In genomic region chr10:71260622-71261325, GRCh38 we compare ENCODE assay signal across 9 cellular contexts. TPM values are rescaled to one million over a fixed set of nuclear protein-coding genes. Genes with fewer than 3 reads are reported as not detected.
DNase-seq lines count a peak whose midpoint lies in the region; ATAC-seq and TF ChIP-seq lines count a peak whose summit lies in the region.
"Had no signal": no experiment of that assay in that cellular context is flagged by ENCODE, and none has a peak within 500 bp of the region (broad histone marks: within the 10 kb centered on the region; RNA-seq: fewer than 3 reads in every experiment).

No MANE protein-coding gene starts in this region.

- TF ChIP-seq CTCF in HEK293 (tag by site-specific recombination; IDR thresholded peaks at IDR 0.05) (no peak), MCF 10A (IDR thresholded peaks at IDR 0.05; ENCODE audit: unreplicated experiment) (no peak), lower leg skin (IDR thresholded peaks at IDR 0.05) (no peak)

- peaks cover 6% of the 10 kb centered on the region for H3K4me1 ChIP-seq in HEK293 (ENCODE audit: control insufficient read depth, insufficient read depth, low read length)

- POLR2A ChIA-PET in HEK293 (lab: Yijun Ruan, JAX): no interaction called here
- POLR2A ChIA-PET in MCF 10A (lab: Yijun Ruan, JAX): interaction anchor here (0.8 to 8.7 kb wide), 8 partner anchors 9 to 52 kb away, joined by 3 to 123 read pairs (median 8); partner anchors contain the start of gene UNC5B

- no peaks in the 10 kb centered on the region for H3K9me3 ChIP-seq in HEK293 (ENCODE audit: control insufficient read depth, insufficient read depth, low read depth, low read length)

- peak overlapping the region; percentile 90 for H3K27ac Mint-ChIP-seq in MCF 10A (ENCODE audit: low read depth, unreplicated experiment)

- no peaks in the 10 kb centered on the region for H3K9me3 Mint-ChIP-seq in MCF 10A (ENCODE audit: unreplicated experiment)
- H3K9me3 Mint-ChIP-seq: activated T-cell treated with anti-CD3 and anti-CD28 coated beads, Interleukin-2, amount 50 U/mL, for 4 hours had no signal

- H3K4me3 ChIP-seq in HEK293 (ENCODE audit: low read depth, low read length): no peak overlapping the region
- H3K4me3 ChIP-seq in lower leg skin (ENCODE audit: low read depth, poor library complexity, severe bottlenecking): no peak overlapping the region

- no peak for TF ChIP-seq POLR2A in lower leg skin (IDR thresholded peaks at IDR 0.05)

- H3K4me1 Mint-ChIP-seq in MCF 10A (ENCODE audit: insufficient read depth, unreplicated experiment): peaks cover 46% of the 10 kb centered on the region

- intact Hi-C loops in MCF 10A (cut with micrococcal nuclease) (loop anchor here (2.0 kb wide), 1 partner anchor 16 kb away; no protein-coding TSS in a partner anchor), lower leg skin (cut with DNase I; ENCODE audit: low total_unique reads) (no loop called here)

- ATAC-seq in HG03159 (IDR thresholded peaks at IDR 0.05; ENCODE audit: unreplicated experiment): no peak
- ATAC-seq in GM18498 (IDR thresholded peaks at IDR 0.05; ENCODE audit: unreplicated experiment): no peak
- ATAC-seq: activated T-cell treated with anti-CD3 and anti-CD28 coated beads, Interleukin-2, amount 50 U/mL, for 4 hours had no signal

- CTCF ChIA-PET in HEK293 (lab: Yijun Ruan, JAX) (interaction anchor here (2.5 kb wide), 1 partner anchor 10 kb away, joined by 13 read pairs; no protein-coding TSS in a partner anchor), MCF 10A (lab: Yijun Ruan, JAX) (interaction anchor here (0.7 to 3.5 kb wide), 7 partner anchors 14 to 358 kb away, joined by 3 to 22 read pairs (median 4); no protein-coding TSS in a partner anchor)

- no peak overlapping the region for H3K27ac ChIP-seq in HEK293 (ENCODE audit: extremely low read depth, low read depth, low read length)

- BruUV-seq in MCF 10A (replicated peaks; lab: Mats Ljungman, UMichigan): TSS peak; percentile 16

- H3K36me3 ChIP-seq in HEK293 (ENCODE audit: control insufficient read depth in 2 of 2, insufficient read depth in 1 of 2, low read length in 2 of 2): peaks cover 0 to 15% of the 10 kb centered on the region in 2 experiments; a peak in 1 of 3 replicates

- H3K36me3 Mint-ChIP-seq in MCF 10A (ENCODE audit: insufficient read depth, unreplicated experiment): no peaks in the 10 kb centered on the region

- WGBS in lower leg skin, 2 donors: 54 to 59% methylated on average over 12 to 13 of the region's 13 CpGs

- H3K27me3 Mint-ChIP-seq in MCF 10A (ENCODE audit: insufficient read depth, unreplicated experiment): no peaks in the 10 kb centered on the region

- DNase-seq in MCF 10A (ENCODE audit: unreplicated experiment) (peak; percentile 93), iPS-NIHi7 (ENCODE audit: extremely low spot score) (peak; percentile 64), superior temporal gyrus (ENCODE audit: extremely low spot score) (peak; percentile 62), lower leg skin (ENCODE audit: low spot score in 2 of 2) (no peak)
- no peak for DNase-seq in activated CD4-positive, alpha-beta T cell treated with anti-CD3 and anti-CD28 coated beads for 48 hours
- DNase-seq: activated T-cell treated with anti-CD3 and anti-CD28 coated beads, Interleukin-2, amount 50 U/mL, for 4 hours had no signal

- peak overlapping the region; percentile 28 for H3K4me3 Mint-ChIP-seq in MCF 10A (ENCODE audit: unreplicated experiment)
- H3K4me3 Mint-ChIP-seq: activated T-cell treated with anti-CD3 and anti-CD28 coated beads, Interleukin-2, amount 50 U/mL, for 4 hours had no signal

TF ChIP-seq in HEK293, 187 proteins besides CTCF, POLR2A, EP300 and RAD21 (continues in another document):
- TF ChIP-seq ZNF423 (tag by site-specific recombination; IDR thresholded peaks at IDR 0.05) (no peak), ZNF354C (tag by site-specific recombination; IDR thresholded peaks at IDR 0.05; ENCODE audit: borderline replicate concordance, low read depth) (no peak), ZXDB (tag by site-specific recombination; IDR thresholded peaks at IDR 0.05) (no peak), ZNF473 (tag by site-specific recombination; IDR thresholded peaks at IDR 0.05) (no peak), ZNF335 (tag by site-specific recombination; conservative IDR thresholded peaks at IDR 0.05) (no peak), INSM2 (tag by site-specific recombination; IDR thresholded peaks at IDR 0.05) (no peak), ZNF521 (tag by site-specific recombination; IDR thresholded peaks at IDR 0.05) (no peak), HOXD13 (CRISPR knock-in tag; IDR thresholded peaks at IDR 0.05; ENCODE audit: borderline replicate concordance) (no peak), ZNF629 (tag by site-specific recombination; IDR thresholded peaks at IDR 0.05) (no peak), OSR2 (tag by site-specific recombination; IDR thresholded peaks at IDR 0.05) (peak; percentile 74; the same call in 1 of the 2 replicates), ZNF146 (tag by site-specific recombination; IDR thresholded peaks at IDR 0.05) (no peak), ZNF2 (tag by site-specific recombination; IDR thresholded peaks at IDR 0.05) (no peak), IKZF3 (tag by site-specific recombination; IDR thresholded peaks at IDR 0.05) (no peak; the same call in 1 of the 2 replicates), ZNF544 (tag by site-specific recombination; IDR thresholded peaks at IDR 0.05) (no peak), REST (tag by site-specific recombination; IDR thresholded peaks at IDR 0.05) (no peak), ZNF132 (tag by site-specific recombination; IDR thresholded peaks at IDR 0.05; ENCODE audit: borderline replicate concordance) (no peak), GFI1B (tag by site-specific recombination; IDR thresholded peaks at IDR 0.05) (no peak), ZBTB17 (tag by site-specific recombination; IDR thresholded peaks at IDR 0.05) (peak; percentile 92), ZNF548 (tag by site-specific recombination; IDR thresholded peaks at IDR 0.05) (no peak), ZSCAN23 (tag by site-specific recombination; IDR thresholded peaks at IDR 0.05) (no peak), ZNF112 (tag by site-specific recombination; IDR thresholded peaks at IDR 0.05) (no peak), SP7 (tag by site-specific recombination; IDR thresholded peaks at IDR 0.05) (peak; percentile 86), ZNF610 (tag by site-specific recombination; IDR thresholded peaks at IDR 0.05; ENCODE audit: borderline replicate concordance) (no peak), ZNF600 (tag by site-specific recombination; IDR thresholded peaks at IDR 0.05) (peak; percentile 63), ZNF792 (tag by site-specific recombination; IDR thresholded peaks at IDR 0.05) (no peak), YY2 (tag by site-specific recombination; IDR thresholded peaks at IDR 0.05) (no peak)
- TF ChIP-seq, protein P1, sequence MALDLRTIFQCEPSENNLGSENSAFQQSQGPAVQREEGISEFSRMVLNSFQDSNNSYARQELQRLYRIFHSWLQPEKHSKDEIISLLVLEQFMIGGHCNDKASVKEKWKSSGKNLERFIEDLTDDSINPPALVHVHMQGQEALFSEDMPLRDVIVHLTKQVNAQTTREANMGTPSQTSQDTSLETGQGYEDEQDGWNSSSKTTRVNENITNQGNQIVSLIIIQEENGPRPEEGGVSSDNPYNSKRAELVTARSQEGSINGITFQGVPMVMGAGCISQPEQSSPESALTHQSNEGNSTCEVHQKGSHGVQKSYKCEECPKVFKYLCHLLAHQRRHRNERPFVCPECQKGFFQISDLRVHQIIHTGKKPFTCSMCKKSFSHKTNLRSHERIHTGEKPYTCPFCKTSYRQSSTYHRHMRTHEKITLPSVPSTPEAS (tag by site-specific recombination; IDR thresholded peaks at IDR 0.05): no peak

RNA-seq across cellular contexts. Expression of gene UNC5B, which starts 48.4 kb away (rescaled TPM):
- total RNA-seq in MCF 10A (2022) (80.5 and 82.4 TPM in 2 replicates), lower leg skin (10 to 100 TPM in 1 of 4 donors, 1 to 10 TPM in 3; 4.2 to 17.6 (median 8.0) TPM)

RNA-seq across cellular contexts. Expression of gene SLC29A3, which starts 58.3 kb away (rescaled TPM):
- total RNA-seq in MCF 10A (2022): 3.6 and 4.0 TPM in 2 replicates
- total RNA-seq in lower leg skin: 1 to 10 TPM; 1.1 to 5.7 (median 2.6) TPM

Comparison
In these comparisons a context has a peak if more than half of its experiments do, and no peak if none do; other contexts are left out.
1. DNase-seq: peak in MCF 10A (single experiment), iPS-NIHi7 (single experiment) and superior temporal gyrus (single experiment); none in activated CD4-positive, alpha-beta T cell treated with anti-CD3 and anti-CD28 coated beads for 48 hours (single experiment) and lower leg skin (0 of 2).